1 cellular context compared by ENCODE assay signal in genomic region chr9:99858087-99858486, GRCh38.
TF ChIP-seq lines count a peak whose summit lies in the region.

No MANE protein-coding gene starts in this region.

TF ChIP-seq in A549, 52 proteins besides CTCF, POLR2A, EP300 and RAD21 (continued from another document):
- TF ChIP-seq PBX3 (IDR thresholded peaks at IDR 0.05) (no peak), POLR2AphosphoS2 (conservative IDR thresholded peaks at IDR 0.05; ENCODE audit: low read length) (no peak)
